Comparison of ENCODE assay signal across 26 cellular contexts in the genomic region with DNA sequence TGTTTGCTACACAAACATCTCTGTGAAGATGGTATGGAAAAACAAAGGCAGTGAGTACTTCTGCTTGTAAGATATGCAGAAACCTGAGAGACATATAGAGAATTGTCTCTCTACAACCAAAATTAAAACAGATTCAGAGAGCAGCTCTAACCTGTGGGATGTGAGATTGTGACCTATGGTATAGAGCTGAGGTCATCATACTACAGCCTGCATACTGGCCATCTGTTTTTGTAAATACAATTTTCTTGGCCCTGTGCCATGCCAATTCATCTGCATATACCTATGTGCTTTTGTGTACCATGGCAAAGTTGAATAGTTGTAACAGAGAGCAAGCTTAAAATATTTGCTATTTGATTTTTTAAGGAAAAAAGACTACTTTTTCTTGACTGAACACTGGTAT.
DNase-seq lines count a peak whose midpoint lies in the region; ATAC-seq and FAIRE-seq lines count a peak whose summit lies in the region.
"Had no signal": no experiment of that assay in that cellular context is flagged by ENCODE, and none has a peak within 500 bp of the region (broad histone marks: within the 10 kb centered on the region; RNA-seq: fewer than 3 reads in every experiment).

No MANE protein-coding gene starts in this region.

- H3K27me3 Mint-ChIP-seq in activated T-cell treated with anti-CD3 and anti-CD28 coated beads, Interleukin-2, amount 50 U/mL, for 4 hours (ENCODE audit: low read depth): no peaks in the 10 kb centered on the region
- H3K27me3 Mint-ChIP-seq: CD4-positive, alpha-beta T cell; CD8-positive, alpha-beta memory T cell had no signal

- no peaks in the 10 kb centered on the region for H3K4me1 Mint-ChIP-seq in activated T-cell treated with anti-CD3 and anti-CD28 coated beads, Interleukin-2, amount 50 U/mL, for 4 hours (ENCODE audit: low read depth)
- H3K4me1 Mint-ChIP-seq: CD14-positive monocyte; CD8-positive, alpha-beta memory T cell had no signal

- no peak overlapping the region for H3K4me3 ChIP-seq in small intestine (ENCODE audit: low read depth in 1 of 2, low read length in 2 of 2)
- H3K4me3 ChIP-seq: A549; BLaER1 treated with 17β-estradiol and CSF1 and Interleukin-3, amounts not matched to agents 10 nM and 100 nM; GM12878; GM23338 had no signal

- H3K4me3 Mint-ChIP-seq in activated T-cell treated with anti-CD3 and anti-CD28 coated beads, Interleukin-2, amount 50 U/mL, for 4 hours: no peak overlapping the region
- H3K4me3 Mint-ChIP-seq: CD14-positive monocyte; CD4-positive, alpha-beta T cell; CD8-positive, alpha-beta memory T cell; GM23338; H9 had no signal

- DNase-seq in NCI-H146 (lab: John Stamatoyannopoulos, UW): peak; percentile 8
- no peak for DNase-seq in NCI-H146 treated with DMSO at 0.1 percent for 48 hours (lab: John Stamatoyannopoulos, UW; ENCODE audit: unreplicated experiment)
- DNase-seq in COLO668 (lab: John Stamatoyannopoulos, UW; ENCODE audit: unreplicated experiment): peak; percentile 42
- DNase-seq in RPMI8226: peak; percentile 35
- peak; percentile 4 for DNase-seq in small intestine
- DNase-seq in activated T-cell treated with anti-CD3 and anti-CD28 coated beads, Interleukin-2, amount 50 U/mL, for 4 hours: no peak
- DNase-seq: 8988T; ACHN; AML-193; BE2C; Calu3; CD4-positive, alpha-beta T cell; CD8-positive, alpha-beta memory T cell; COR-L47; DMS79; EL; GDM1; H9 had no signal

- no peaks in the 10 kb centered on the region for H3K4me1 ChIP-seq in small intestine (ENCODE audit: control insufficient read depth in 2 of 2, insufficient read depth in 1 of 2, low read depth in 1 of 2, low read length in 1 of 2)
- H3K4me1 ChIP-seq: A549; BE2C; BLaER1 treated with 17β-estradiol and CSF1 and Interleukin-3, amounts not matched to agents 10 nM and 100 nM had no signal

- H3K36me3 Mint-ChIP-seq in activated T-cell treated with anti-CD3 and anti-CD28 coated beads, Interleukin-2, amount 50 U/mL, for 4 hours (ENCODE audit: insufficient read depth): no peaks in the 10 kb centered on the region
- H3K36me3 Mint-ChIP-seq: CD14-positive monocyte had no signal

- ATAC-seq in activated T-cell treated with anti-CD3 and anti-CD28 coated beads, Interleukin-2, amount 50 U/mL, for 4 hours: no peak
- no peak for ATAC-seq in GM21737 (IDR thresholded peaks at IDR 0.05; ENCODE audit: unreplicated experiment)
- ATAC-seq: A549, GM12878, GM23338, HCT116 had no signal

- H3K9me3 ChIP-seq in small intestine (ENCODE audit: control insufficient read depth, low read depth): no peaks in the 10 kb centered on the region
- H3K9me3 ChIP-seq: A549; BE2C; BLaER1 treated with 17β-estradiol and CSF1 and Interleukin-3, amounts not matched to agents 10 nM and 100 nM had no signal

- FAIRE-seq in small intestine (lab: Jason Lieb, UNC): no peak
- FAIRE-seq: A549, GM12878, GM19239 had no signal

- H3K27ac ChIP-seq in small intestine (ENCODE audit: low read depth in 1 of 2, low read length in 1 of 2): no peak overlapping the region
- H3K27ac ChIP-seq: A549; BLaER1 treated with 17β-estradiol and CSF1 and Interleukin-3, amounts not matched to agents 10 nM and 100 nM had no signal

- no peaks in the 10 kb centered on the region for H3K27me3 ChIP-seq in small intestine (ENCODE audit: control insufficient read depth in 2 of 2, insufficient read depth in 2 of 2, low read length in 2 of 2)
- H3K27me3 ChIP-seq: BE2C; BLaER1 treated with 17β-estradiol and CSF1 and Interleukin-3, amounts not matched to agents 10 nM and 100 nM had no signal

- H3K36me3 ChIP-seq in small intestine (ENCODE audit: control insufficient read depth in 2 of 2, insufficient read depth in 2 of 2, low read length in 2 of 2): no peaks in the 10 kb centered on the region
- H3K36me3 ChIP-seq: BE2C; BLaER1 treated with 17β-estradiol and CSF1 and Interleukin-3, amounts not matched to agents 10 nM and 100 nM had no signal

- peaks cover 5% of the 10 kb centered on the region for H3K9me3 Mint-ChIP-seq in activated T-cell treated with anti-CD3 and anti-CD28 coated beads, Interleukin-2, amount 50 U/mL, for 4 hours
- H3K9me3 Mint-ChIP-seq: GM23338, H9 had no signal

Comparison
In these comparisons a context has a peak if more than half of its experiments do, and no peak if none do; other contexts are left out.
1. DNase-seq: peak in NCI-H146 (single experiment), COLO668 (single experiment), RPMI8226 (single experiment) and small intestine (single experiment); none in NCI-H146 treated with DMSO at 0.1 percent for 48 hours (single experiment) and activated T-cell treated with anti-CD3 and anti-CD28 coated beads, Interleukin-2, amount 50 U/mL, for 4 hours (single experiment).